Comparison of ENCODE assay signal across 10 cellular contexts in genomic region chr9:9612270-9612669, GRCh38.
A peak's percentile ranks its signal among the peaks of the same experiment; 100 is the strongest.
DNase-seq lines count a peak whose midpoint lies in the region; ATAC-seq and TF ChIP-seq lines count a peak whose summit lies in the region.
"Had no signal": no experiment of that assay in that cellular context is flagged by ENCODE, and none has a peak within 500 bp of the region (broad histone marks: within the 10 kb centered on the region; RNA-seq: fewer than 3 reads in every experiment).

No MANE protein-coding gene starts in this region.

- no peak overlapping the region for H3K9ac ChIP-seq in OCI-LY1 (ENCODE audit: low read length)

- H3K4me1 Mint-ChIP-seq in IgD-negative memory B cell = peaks cover 11 to 12% (median 12%) of the 10 kb centered on the region in 3 donors
- H3K4me1 Mint-ChIP-seq: CD4-positive, alpha-beta memory T cell had no signal

- H3K36me3 ChIP-seq in DOHH2 (ENCODE audit: control insufficient read depth, low read length) (peaks cover 4% of the 10 kb centered on the region), OCI-LY1 (ENCODE audit: insufficient read depth, low read length) (peaks cover 5% of the 10 kb centered on the region; the same call in 1 of the 2 replicates), esophagus muscularis mucosa (no peaks in the 10 kb centered on the region)
- H3K36me3 ChIP-seq: SJCRH30 had no signal

- peak overlapping the region in 2 of 3 donors; percentile 74 to 78 for H3K27ac Mint-ChIP-seq in IgD-negative memory B cell
- H3K27ac Mint-ChIP-seq: CD4-positive, alpha-beta memory T cell had no signal

- intact Hi-C loops in esophagus muscularis mucosa (cut with DNase I) = no loop called here

- no peak for TF ChIP-seq EP300 in esophagus muscularis mucosa (IDR thresholded peaks at IDR 0.05)

- no peak for TF ChIP-seq POLR2A in esophagus muscularis mucosa (IDR thresholded peaks at IDR 0.05; ENCODE audit: low read depth)

- 35% methylated on average over 3 of the region's 3 CpGs for WGBS in esophagus muscularis mucosa

- no peaks in the 10 kb centered on the region for H3K79me2 ChIP-seq in DOHH2 (ENCODE audit: control insufficient read depth, low read length)
- no peaks in the 10 kb centered on the region for H3K79me2 ChIP-seq in OCI-LY1 (ENCODE audit: insufficient read depth, low read length)

- H3K27me3 ChIP-seq in DOHH2 (ENCODE audit: control insufficient read depth, low read length) = no peaks in the 10 kb centered on the region
- no peaks in the 10 kb centered on the region for H3K27me3 ChIP-seq in OCI-LY1 (ENCODE audit: insufficient read depth, low read length)
- no peaks in the 10 kb centered on the region for H3K27me3 ChIP-seq in esophagus muscularis mucosa
- H3K27me3 ChIP-seq: SJCRH30 had no signal

- H3K36me3 Mint-ChIP-seq in IgD-negative memory B cell = no peaks in the 10 kb centered on the region
- H3K36me3 Mint-ChIP-seq: CD4-positive, alpha-beta memory T cell had no signal

- H3K27ac ChIP-seq in DOHH2 (ENCODE audit: low read depth, low read length) (peak overlapping the region; percentile 72), OCI-LY1 (ENCODE audit: low read depth, low read length, poor library complexity, severe bottlenecking) (peak overlapping the region; percentile 94), esophagus muscularis mucosa (replicated peaks in 1 of 4) (no peak overlapping the region)
- H3K27ac ChIP-seq: SJCRH30 had no signal

- peak; percentile 61 for ATAC-seq in GM21576 (IDR thresholded peaks at IDR 0.05; ENCODE audit: unreplicated experiment)

- TF ChIP-seq CTCF in DOHH2 (IDR thresholded peaks at IDR 0.05; ENCODE audit: low read depth, low read length, poor library complexity, severe bottlenecking) (no peak), OCI-LY1 (IDR thresholded peaks at IDR 0.05; ENCODE audit: low read length) (no peak), esophagus muscularis mucosa (IDR thresholded peaks at IDR 0.05) (no peak)

- H3K9me3 ChIP-seq in DOHH2 (ENCODE audit: control insufficient read depth, insufficient read depth, low read length) = peaks cover 4% of the 10 kb centered on the region; the same call in 1 of the 2 replicates
- H3K9me3 ChIP-seq in OCI-LY1 (ENCODE audit: low read length) = peaks cover 7% of the 10 kb centered on the region
- H3K9me3 ChIP-seq in esophagus muscularis mucosa = no peaks in the 10 kb centered on the region
- H3K9me3 ChIP-seq: SJCRH30 had no signal

- peak overlapping the region in 2 of 4 donors; percentile 38 to 39 for H3K4me3 Mint-ChIP-seq in IgD-negative memory B cell
- H3K4me3 Mint-ChIP-seq: CD4-positive, alpha-beta memory T cell had no signal

- H3K4me3 ChIP-seq in DOHH2 (ENCODE audit: low read length) (peak overlapping the region; percentile 22; the same call in 1 of the 2 replicates), OCI-LY1 (ENCODE audit: low read depth, low read length, poor library complexity, severe bottlenecking) (no peak overlapping the region), esophagus muscularis mucosa (no peak overlapping the region)
- H3K4me3 ChIP-seq: SJCRH30 had no signal

- H3K9me3 Mint-ChIP-seq in IgD-negative memory B cell = no peaks in the 10 kb centered on the region

- H3K27me3 Mint-ChIP-seq in IgD-negative memory B cell = peaks cover 2% of the 10 kb centered on the region
- H3K27me3 Mint-ChIP-seq: CD4-positive, alpha-beta memory T cell had no signal

- H3K4me2 ChIP-seq in DOHH2 (ENCODE audit: low read length) = peak overlapping the region; percentile 56
- H3K4me2 ChIP-seq in OCI-LY1 (ENCODE audit: low read length) = peak overlapping the region; percentile 6; the same call in 1 of the 2 replicates

- DNase-seq in activated CD4-positive, alpha-beta T cell treated with anti-CD3 and anti-CD28 coated beads, Interleukin-2, amount 50 U/mL, for 1 hour = no peak
- DNase-seq in EL (no peak), T-helper 2 cell (no peak), esophagus muscularis mucosa (ENCODE audit: extremely low spot score) (no peak)
- DNase-seq: CD4-positive, alpha-beta memory T cell had no signal

- H3F3A ChIP-seq in DOHH2 (ENCODE audit: control insufficient read depth, insufficient read depth) = peaks cover 14% of the 10 kb centered on the region
- no peaks in the 10 kb centered on the region; the same call in 1 of the 2 replicates for H3F3A ChIP-seq in OCI-LY1 (ENCODE audit: insufficient read depth, low read length)

- H3K9me2 ChIP-seq in DOHH2 (replicated peaks; ENCODE audit: control insufficient read depth, low read length) (no peaks in the 10 kb centered on the region), OCI-LY1 (ENCODE audit: low read depth, low read length) (no peaks in the 10 kb centered on the region)

- no peak overlapping the region for H2AFZ ChIP-seq in OCI-LY1 (ENCODE audit: low read length)

- no peaks in the 10 kb centered on the region for H4K20me1 ChIP-seq in DOHH2 (ENCODE audit: control insufficient read depth, insufficient read depth, low read depth, low read length)
- H4K20me1 ChIP-seq in OCI-LY1 (ENCODE audit: insufficient read depth, low read length) = no peaks in the 10 kb centered on the region

- peaks cover 61% of the 10 kb centered on the region for H3K4me1 ChIP-seq in DOHH2 (ENCODE audit: control insufficient read depth, low read length)
- H3K4me1 ChIP-seq in OCI-LY1 (ENCODE audit: insufficient read depth, low read length, severe bottlenecking) = peaks cover 72% of the 10 kb centered on the region
- no peaks in the 10 kb centered on the region for H3K4me1 ChIP-seq in esophagus muscularis mucosa
- H3K4me1 ChIP-seq: SJCRH30 had no signal

Comparison
In these comparisons a context has a peak if more than half of its experiments do, and no peak if none do; other contexts are left out.
1. H3K27ac ChIP-seq: peak in DOHH2 (single experiment) and OCI-LY1 (single experiment); none in esophagus muscularis mucosa (0 of 4).